Comparison of ENCODE assay signal across 8 cellular contexts in the genomic region with DNA sequence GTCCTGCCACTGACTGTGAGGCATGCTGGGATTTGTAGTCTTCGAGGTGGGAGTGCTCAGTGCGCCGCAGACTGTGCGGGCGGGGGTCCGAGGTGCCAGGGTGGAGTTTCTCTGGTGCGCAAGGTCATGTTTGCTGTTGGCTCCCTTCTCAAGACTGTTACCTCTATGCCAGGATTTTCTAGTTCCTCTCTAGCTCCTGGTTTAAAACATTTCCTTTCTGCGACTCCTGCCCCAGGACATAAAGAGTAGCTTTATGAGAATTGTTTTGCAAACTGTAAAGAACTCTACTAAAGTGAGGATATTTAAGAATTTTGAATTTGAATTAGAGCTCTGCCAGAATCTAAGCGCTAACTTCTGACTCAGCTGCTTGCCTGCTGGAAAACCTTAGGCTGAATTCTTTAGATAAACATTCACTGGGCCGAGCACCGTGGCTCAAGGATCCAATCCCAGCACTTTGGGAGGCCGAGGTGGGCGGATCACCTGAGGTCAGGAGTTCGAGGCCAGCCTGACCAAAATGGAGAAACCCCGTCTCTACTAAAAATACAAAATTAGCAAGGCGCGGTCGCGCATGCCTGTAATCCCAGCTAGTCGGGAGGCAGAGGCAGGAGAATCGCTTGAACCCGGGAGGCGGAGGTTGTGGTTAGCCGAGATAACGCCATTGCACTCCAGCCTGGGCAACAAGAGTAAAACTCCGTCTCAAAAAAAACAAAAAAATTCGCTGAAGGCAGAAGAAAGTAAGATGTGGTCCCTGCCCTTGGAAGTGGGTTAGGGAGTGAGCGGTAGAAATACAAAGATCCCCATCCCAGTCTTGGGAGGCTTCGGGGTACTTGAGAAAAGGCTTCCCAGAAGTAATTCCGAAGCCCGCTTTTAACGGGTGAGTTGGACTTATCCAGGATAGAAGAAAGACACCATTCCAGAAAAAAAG. TPM values are rescaled to one million over a fixed set of nuclear protein-coding genes. Genes with fewer than 3 reads are reported as not detected.
A peak's percentile ranks its signal among the peaks of the same experiment; 100 is the strongest.
DNase-seq lines count a peak whose midpoint lies in the region; ATAC-seq and TF ChIP-seq lines count a peak whose summit lies in the region.

No MANE protein-coding gene starts in this region.

- peak overlapping the region; percentile 100 for H3K27ac Mint-ChIP-seq in stimulated activated naive CD8-positive, alpha-beta T cell treated with anti-CD3 and anti-CD28 coated beads, Interleukin-15, Interleukin-2, amounts not matched to agents 100 ng/mL and 50 ng/mL, for 24 hours

- no peaks in the 10 kb centered on the region for H4K20me1 ChIP-seq in mammary epithelial cell (ENCODE audit: insufficient read depth, low read length)

- TF ChIP-seq EP300 in transverse colon (IDR thresholded peaks at IDR 0.05; ENCODE audit: low read depth) = no peak

- peaks cover 38% of the 10 kb centered on the region for H3K79me2 ChIP-seq in mammary epithelial cell (ENCODE audit: insufficient read depth, low read length)

- H3K4me2 ChIP-seq in mammary epithelial cell (ENCODE audit: insufficient read depth, low read depth, low read length) = peak overlapping the region; percentile 87

- H3K9me3 Mint-ChIP-seq in stimulated activated naive CD8-positive, alpha-beta T cell treated with anti-CD3 and anti-CD28 coated beads, Interleukin-15, Interleukin-2, amounts not matched to agents 100 ng/mL and 50 ng/mL, for 24 hours = no peaks in the 10 kb centered on the region

- no peak for DNase-seq in stimulated activated naive CD8-positive, alpha-beta T cell treated with anti-CD3 and anti-CD28 coated beads, Interleukin-15, Interleukin-2, amounts not matched to agents 100 U/mL and 50 U/mL, for 24 hours
- peak; percentile 88 for DNase-seq in NOMO-1 treated with dmso at 0.1 percent for 144 hours (lab: John Stamatoyannopoulos, UW; ENCODE audit: unreplicated experiment)
- DNase-seq in mammary epithelial cell = no peak
- DNase-seq in right lobe of liver = peak in 1 of 3 donors; percentile 27
- DNase-seq in transverse colon = peak; percentile 15
- no peak for DNase-seq in EL
- DNase-seq in stimulated activated CD4-positive, alpha-beta T cell treated with anti-CD3 and anti-CD28 coated beads, Interleukin-1b, Interleukin-23, amount 100 ng/mL, for 48 hours = no peak

- peaks cover 4% of the 10 kb centered on the region for H3K4me1 ChIP-seq in mammary epithelial cell (ENCODE audit: insufficient read depth, low read length)
- peaks cover 0 to 27% (median 9%) of the 10 kb centered on the region in 4 donors for H3K4me1 ChIP-seq in right lobe of liver
- peaks cover 7 to 39% (median 18%) of the 10 kb centered on the region in 4 donors for H3K4me1 ChIP-seq in transverse colon

- H3K9me3 ChIP-seq in mammary epithelial cell (replicated peaks; ENCODE audit: insufficient read depth, low read length) (peaks cover 4% of the 10 kb centered on the region), right lobe of liver (no peaks in the 10 kb centered on the region), transverse colon (no peaks in the 10 kb centered on the region)

- 41% methylated on average over 26 of the region's 32 CpGs for WGBS in mammary epithelial cell (ENCODE audit: low coverage, missing lambda C conversion rate)
- WGBS in right lobe of liver (ENCODE audit: insufficient coverage, low coverage, low lambda C conversion rate, missing lambda C conversion rate) = 49% methylated on average over 28 of the region's 32 CpGs
- 54 to 71% methylated on average over 17 to 32 of the region's 32 CpGs for WGBS in transverse colon (ENCODE audit: low coverage in 1 of 2), 2 donors

- TF ChIP-seq CTCF in mammary epithelial cell (conservative IDR thresholded peaks at IDR 0.05 in 1 of 2, IDR thresholded peaks at IDR 0.05 in 1 of 2; ENCODE audit: extremely low read depth in 1 of 2, insufficient read depth in 1 of 2, low read depth in 1 of 2, low read length in 2 of 2) (no peak), right lobe of liver (IDR thresholded peaks at IDR 0.05) (no peak), transverse colon (IDR thresholded peaks at IDR 0.05) (no peak)

- no peaks in the 10 kb centered on the region for H3K27me3 Mint-ChIP-seq in stimulated activated naive CD8-positive, alpha-beta T cell treated with anti-CD3 and anti-CD28 coated beads, Interleukin-15, Interleukin-2, amounts not matched to agents 100 ng/mL and 50 ng/mL, for 24 hours

- intact Hi-C loops in mammary epithelial cell (cut with micrococcal nuclease) (loop anchor here (1.0 to 10.0 kb wide), 8 partner anchors 17 to 671 kb away; a partner anchor contains a TSS), right lobe of liver (cut with DNase I) (no loop called here), transverse colon (cut with DNase I; ENCODE audit: low total_unique reads) (no loop called here)

- H2AFZ ChIP-seq in mammary epithelial cell (ENCODE audit: low read depth, low read length) = peak overlapping the region; percentile 87

- H3K4me3 Mint-ChIP-seq in stimulated activated naive CD8-positive, alpha-beta T cell treated with anti-CD3 and anti-CD28 coated beads, Interleukin-15, Interleukin-2, amounts not matched to agents 100 ng/mL and 50 ng/mL, for 24 hours = peak overlapping the region; percentile 89

- H3K27me3 ChIP-seq in mammary epithelial cell (ENCODE audit: insufficient read depth, low read length) (no peaks in the 10 kb centered on the region), right lobe of liver (no peaks in the 10 kb centered on the region), transverse colon (no peaks in the 10 kb centered on the region)

- H3K27ac ChIP-seq in mammary epithelial cell (ENCODE audit: insufficient read depth, low read depth, low read length) (peak overlapping the region; percentile 98), right lobe of liver (peak overlapping the region; percentile 100), transverse colon (peak overlapping the region; percentile 96 to 100 (median 98))

- H3K36me3 ChIP-seq in mammary epithelial cell (ENCODE audit: insufficient read depth, low read length) (no peaks in the 10 kb centered on the region), right lobe of liver (no peaks in the 10 kb centered on the region), transverse colon (no peaks in the 10 kb centered on the region)

- H3K4me3 ChIP-seq in mammary epithelial cell (replicated peaks in 1 of 3; ENCODE audit: insufficient read depth in 1 of 3, low read depth in 2 of 3, low read length in 3 of 3) (peak overlapping the region; percentile 52 to 94 (median 85)), right lobe of liver (peak overlapping the region; percentile 85 to 100 (median 93)), transverse colon (peak overlapping the region in 3 of 4 donors; percentile 51 to 99 (median 86))

- H3K4me1 Mint-ChIP-seq in stimulated activated naive CD8-positive, alpha-beta T cell treated with anti-CD3 and anti-CD28 coated beads, Interleukin-15, Interleukin-2, amounts not matched to agents 100 ng/mL and 50 ng/mL, for 24 hours (ENCODE audit: low read depth) = peaks cover 32% of the 10 kb centered on the region

- BruUV-seq in mammary epithelial cell (replicated peaks; lab: Mats Ljungman, UMichigan) = no TSS peak

- peaks cover 11% of the 10 kb centered on the region for H3K36me3 Mint-ChIP-seq in stimulated activated naive CD8-positive, alpha-beta T cell treated with anti-CD3 and anti-CD28 coated beads, Interleukin-15, Interleukin-2, amounts not matched to agents 100 ng/mL and 50 ng/mL, for 24 hours (ENCODE audit: low read depth)

- dilution Hi-C loops in mammary epithelial cell (cut with HindIII; ENCODE audit: low sequenced_read_pairs) = loop anchor here (5.0 to 10.0 kb wide), 3 partner anchors 103 to 183 kb away; no protein-coding TSS in a partner anchor

- no peak for ATAC-seq in stimulated activated naive CD8-positive, alpha-beta T cell treated with anti-CD3 and anti-CD28 coated beads, Interleukin-15, Interleukin-2, amounts not matched to agents 100 U/mL and 50 U/mL, for 24 hours
- ATAC-seq in right lobe of liver = no peak

- CTCF ChIA-PET in mammary epithelial cell (lab: Charles Lee; ENCODE audit: low non-redundant PET) = no interaction called here

- no peak for TF ChIP-seq POLR2A in right lobe of liver (IDR thresholded peaks at IDR 0.05)
- no peak for TF ChIP-seq POLR2A in transverse colon (IDR thresholded peaks at IDR 0.05)

- H3K9ac ChIP-seq in mammary epithelial cell (ENCODE audit: insufficient read depth, low read length) = peak overlapping the region; percentile 98

- in situ Hi-C loops in mammary epithelial cell (cut with MboI; ENCODE audit: low sequenced_read_pairs in 2 of 2) (no loop called here), transverse colon (cut with MboI; ENCODE audit: low pct_ligation_motif_present in 1 of 4, low pct_unique_long_range_greater_than_20kb in 1 of 4, low sequenced_read_pairs in 3 of 4) (no loop called here)

RNA-seq across cellular contexts. Expression of a gene that starts 1.0 kb away (rescaled TPM):
- total RNA-seq in mammary epithelial cell (10 to 100 TPM; 33.3 to 53.5 TPM), right lobe of liver (10 to 100 TPM; 21.3 to 24.5 (median 22.8) TPM), transverse colon (10 to 100 TPM; 48.4 to 87.3 (median 51.4) TPM)
- polyA plus RNA-seq in mammary epithelial cell = 14.0 TPM
- polyA minus RNA-seq in mammary epithelial cell = 25.0 TPM

RNA-seq across cellular contexts. Expression of a gene that starts 28.1 kb away (rescaled TPM):
- total RNA-seq in mammary epithelial cell = not detected
- not detected for polyA plus RNA-seq in mammary epithelial cell
- polyA minus RNA-seq in mammary epithelial cell = not detected
- not detected for total RNA-seq in right lobe of liver
- under 1 TPM in 1 of 4 donors, not detected in 3; 0.48 TPM for total RNA-seq in transverse colon

Comparison
In these comparisons a context has a peak if more than half of its experiments do, and no peak if none do; other contexts are left out.
1. DNase-seq: peak in NOMO-1 treated with dmso at 0.1 percent for 144 hours (single experiment) and transverse colon (single experiment); none in stimulated activated naive CD8-positive, alpha-beta T cell treated with anti-CD3 and anti-CD28 coated beads, Interleukin-15, Interleukin-2, amounts not matched to agents 100 U/mL and 50 U/mL, for 24 hours (single experiment), mammary epithelial cell (single experiment), EL (single experiment) and stimulated activated CD4-positive, alpha-beta T cell treated with anti-CD3 and anti-CD28 coated beads, Interleukin-1b, Interleukin-23, amount 100 ng/mL, for 48 hours (single experiment).
2. Peak in every context shown above with its lines, with median percentiles within 50 percentile points of each other: H3K27ac ChIP-seq and H3K4me3 ChIP-seq.